3 cellular contexts compared by ENCODE assay signal in genomic region chr12:56799345-56799744, GRCh38. TPM values are rescaled to one million over a fixed set of nuclear protein-coding genes. Genes with fewer than 3 reads are reported as not detected.
"Had no signal": no experiment of that assay in that cellular context is flagged by ENCODE, and none has a peak within 500 bp of the region (broad histone marks: within the 10 kb centered on the region; RNA-seq: fewer than 3 reads in every experiment).

No MANE protein-coding gene starts in this region.

RNA-seq across cellular contexts. Expression of gene HSD17B6, which starts 36.2 kb away (rescaled TPM):
- total RNA-seq: dermis blood vessel endothelial cell, endothelial cell of umbilical vein, glomerular endothelial cell had no signal
